ENCODE assay signal across 8 cellular contexts in the genomic region with DNA sequence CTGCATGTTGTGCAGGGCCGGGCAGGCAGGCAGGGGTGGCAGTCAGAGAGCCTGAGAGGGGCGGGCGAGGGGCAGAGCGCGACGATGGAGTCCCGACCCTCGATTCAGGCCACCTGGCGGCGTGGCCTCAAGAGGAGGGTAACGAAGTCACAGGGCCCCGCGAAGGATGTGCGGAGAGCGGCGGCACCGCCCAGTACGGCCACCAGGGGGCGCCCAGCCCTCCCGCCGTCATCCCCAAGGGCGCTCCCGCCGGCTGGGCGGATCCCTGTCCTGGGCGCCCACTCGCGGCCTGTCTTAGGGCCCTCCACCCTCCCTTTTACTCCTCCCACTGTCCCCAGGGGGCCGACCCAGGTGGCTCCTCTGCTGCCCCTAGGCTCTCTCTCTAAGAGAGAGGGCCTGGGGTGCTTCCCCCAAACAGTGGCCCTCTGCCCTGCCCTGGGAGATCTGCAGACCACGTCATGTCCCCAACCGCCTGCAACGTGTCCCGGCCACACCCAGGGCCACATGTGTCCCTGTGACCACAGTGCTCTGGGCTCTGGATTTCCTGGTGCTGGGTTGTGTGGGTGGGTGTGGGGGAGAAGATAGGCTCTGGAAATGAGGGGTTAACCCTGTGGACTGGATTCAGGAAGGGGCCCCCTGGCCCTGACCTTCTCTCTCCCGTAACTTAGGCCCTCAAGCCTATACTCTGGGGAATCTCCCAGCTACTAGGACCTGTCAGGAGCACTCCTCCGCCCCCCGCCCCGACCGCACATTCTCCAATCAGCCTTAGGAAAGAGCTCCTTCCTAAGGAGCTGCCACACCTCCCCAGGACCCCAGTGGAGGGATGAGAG. TPM values are rescaled to one million over a fixed set of nuclear protein-coding genes. Genes with fewer than 3 reads are reported as not detected.
DNase-seq lines count a peak whose midpoint lies in the region; ATAC-seq, FAIRE-seq and TF ChIP-seq lines count a peak whose summit lies in the region.

No MANE protein-coding gene starts in this region.

- 12 to 13% methylated on average over 38 of the region's 38 CpGs for WGBS in pancreas, 2 donors
- 7% methylated on average over 38 of the region's 38 CpGs for WGBS in thymus

- ATAC-seq in GM21515 (IDR thresholded peaks at IDR 0.05; ENCODE audit: unreplicated experiment) (peak; percentile 65), pancreas (peak; percentile 97 to 98 (median 98))

- H3K27ac ChIP-seq in SJCRH30 (no peak overlapping the region), pancreas (peak overlapping the region in 2 of 4 donors; percentile 39 to 47), thymus (ENCODE audit: low read depth) (no peak overlapping the region)

- peak overlapping the region; percentile 38 for H3K4me3 ChIP-seq in Jurkat, Clone E6-1 (ENCODE audit: low read length)
- H3K4me3 ChIP-seq in SJCRH30 (peak overlapping the region; percentile 50), pancreas (peak overlapping the region in 3 of 4 donors; percentile 23 to 35 (median 28)), thymus (ENCODE audit: low read length) (peak overlapping the region; percentile 28)

- no peak for FAIRE-seq in D721Med (lab: Jason Lieb, UNC)
- FAIRE-seq in pancreas (lab: Jason Lieb, UNC), result no peak

- peak; percentile 30 for DNase-seq in D721Med (ENCODE audit: insufficient read length, low spot score)
- DNase-seq in Jurkat, Clone E6-1 (ENCODE audit: low read depth, low spot score), result peak; percentile 69
- peak; percentile 70 to 77 for DNase-seq in SJCRH30
- peak; percentile 59 to 78 (median 66) for DNase-seq in activated naive CD4-positive, alpha-beta T cell (lab: John Stamatoyannopoulos, UW)
- peak; percentile 87 for DNase-seq in germinal center (ENCODE audit: low spot score)
- peak in 5 of 6 donors; percentile 61 to 91 (median 73) for DNase-seq in pancreas

- H3K4me1 ChIP-seq in SJCRH30, result no peaks in the 10 kb centered on the region
- peaks cover 0 to 6% (median 0%) of the 10 kb centered on the region in 3 donors for H3K4me1 ChIP-seq in pancreas
- H3K4me1 ChIP-seq in thymus (ENCODE audit: control insufficient read depth, insufficient read depth, low read length), result peaks cover 13% of the 10 kb centered on the region

- H3K36me3 ChIP-seq in SJCRH30 (no peaks in the 10 kb centered on the region), pancreas (no peaks in the 10 kb centered on the region), thymus (ENCODE audit: control insufficient read depth, insufficient read depth) (no peaks in the 10 kb centered on the region)

- H3K27me3 ChIP-seq in SJCRH30 (no peaks in the 10 kb centered on the region), pancreas (no peaks in the 10 kb centered on the region), thymus (ENCODE audit: control insufficient read depth, insufficient read depth) (no peaks in the 10 kb centered on the region)

- intact Hi-C loops in pancreas (cut with DNase I), result no loop called here

- H3K9me3 ChIP-seq in SJCRH30 (replicated peaks) (no peaks in the 10 kb centered on the region), pancreas (no peaks in the 10 kb centered on the region), thymus (ENCODE audit: control insufficient read depth) (no peaks in the 10 kb centered on the region)

- TF ChIP-seq CTCF in D721Med (IDR thresholded peaks at IDR 0.05; ENCODE audit: insufficient read depth, missing control alignments), result peak; percentile 75
- peak; percentile 97 to 100 (median 99) for TF ChIP-seq CTCF in pancreas (IDR thresholded peaks at IDR 0.05)

RNA-seq across cellular contexts. Expression of a gene that starts 5.9 kb away (rescaled TPM):
- polyA plus RNA-seq in Jurkat, Clone E6-1 (2012; ENCODE audit: insufficient read depth, insufficient read length), result not detected
- not detected in 2 replicates for total RNA-seq in SJCRH30 (2014; rRNA removed; shearing (Covaris generic))
- total RNA-seq in pancreas, result 1 to 10 TPM in 2 of 6 donors, under 1 TPM in 2, not detected in 2; 0.32 to 4.0 (median 0.92) TPM
- 1 to 10 TPM; 1.0 to 1.1 TPM for polyA plus RNA-seq in pancreas
- 19.0 TPM for polyA plus RNA-seq in thymus

RNA-seq across cellular contexts. Expression of a gene that starts 13.1 kb away (rescaled TPM):
- polyA plus RNA-seq in Jurkat, Clone E6-1 (2012; ENCODE audit: insufficient read depth, insufficient read length), result not detected
- total RNA-seq in SJCRH30 (2014; rRNA removed; shearing (Covaris generic)), result not detected in 2 replicates
- under 1 TPM in 2 of 6 donors, not detected in 4; 0.09 to 0.12 TPM for total RNA-seq in pancreas
- not detected for polyA plus RNA-seq in pancreas
- polyA plus RNA-seq in thymus, result 0.23 TPM

RNA-seq across cellular contexts. Expression of a gene that starts 22.3 kb away (rescaled TPM):
- polyA plus RNA-seq in Jurkat, Clone E6-1 (2012; ENCODE audit: insufficient read depth, insufficient read length), result not detected
- total RNA-seq in SJCRH30 (2014; rRNA removed; shearing (Covaris generic)), result not detected in 2 replicates
- total RNA-seq in pancreas, result not detected
- polyA plus RNA-seq in pancreas, result not detected
- 0.18 TPM for polyA plus RNA-seq in thymus

RNA-seq across cellular contexts. Expression of a gene that starts 25.0 kb away (rescaled TPM):
- 17.3 TPM for polyA plus RNA-seq in Jurkat, Clone E6-1 (2012; ENCODE audit: insufficient read depth, insufficient read length)
- total RNA-seq in SJCRH30 (2014; rRNA removed; shearing (Covaris generic)), result 12.6 and 15.1 TPM in 2 replicates
- 10 to 100 TPM; 15.8 to 46.4 (median 27.9) TPM for total RNA-seq in pancreas
- polyA plus RNA-seq in pancreas, result 10 to 100 TPM; 21.0 to 44.8 TPM
- 22.6 TPM for polyA plus RNA-seq in thymus

RNA-seq across cellular contexts. Expression of a gene that starts 29.6 kb away (rescaled TPM):
- polyA plus RNA-seq in Jurkat, Clone E6-1 (2012; ENCODE audit: insufficient read depth, insufficient read length), result 19.9 TPM
- total RNA-seq in SJCRH30 (2014; rRNA removed; shearing (Covaris generic)), result 9.4 and 9.9 TPM in 2 replicates
- 1 to 10 TPM; 2.1 to 5.1 (median 4.0) TPM for total RNA-seq in pancreas
- polyA plus RNA-seq in pancreas (1 to 10 TPM; 3.6 to 7.4 TPM), thymus (11.9 TPM)

Comparison
In these comparisons a context has a peak if more than half of its experiments do, and no peak if none do; other contexts are left out.
1. DNase-seq: peak in every context shown above with its lines; median percentile 87 in germinal center; 74 in SJCRH30; 73 in pancreas; 69 in Jurkat, Clone E6-1; 66 in activated naive CD4-positive, alpha-beta T cell; 30 in D721Med.